In genomic region chr12:9284724-9285123, GRCh38 we compare ENCODE assay signal across 8 cellular contexts.
DNase-seq lines count a peak whose midpoint lies in the region; ATAC-seq and TF ChIP-seq lines count a peak whose summit lies in the region.
"Not testable (repeated sequence)": the region's sequence is repeated elsewhere in the genome, so short reads cannot be mapped to it uniquely, and the experiment has no call there.

No MANE protein-coding gene starts in this region.

- peak overlapping the region in 2 of 8 donors; percentile 83 to 98 for H3K27ac Mint-ChIP-seq in CD8-positive, alpha-beta memory T cell
- peak overlapping the region; percentile 88 for H3K27ac Mint-ChIP-seq in memory B cell
- peak overlapping the region; percentile 91 for H3K27ac Mint-ChIP-seq in stimulated activated memory B cell treated with anti-CD40 and anti-IgM and Interleukin-4, amounts not matched to agents 10 μg/mL and 1 μg/mL and 100 μg/mL, for 72 hours

- H3K9me2 ChIP-seq in OCI-LY1 (ENCODE audit: low read depth, low read length), result not testable (repeated sequence)

- not testable (repeated sequence) for H3K79me2 ChIP-seq in OCI-LY1 (ENCODE audit: insufficient read depth, low read length)

- POLR2A ChIA-PET in CD8-positive, alpha-beta memory T cell (lab: Charles Lee), result not testable (repeated sequence)

- TF ChIP-seq CTCF in OCI-LY1 (IDR thresholded peaks at IDR 0.05; ENCODE audit: low read length); coronary artery (IDR thresholded peaks at IDR 0.05): not testable (repeated sequence)

- CTCF ChIA-PET in CD8-positive, alpha-beta memory T cell (lab: Charles Lee), result not testable (repeated sequence)

- not testable (repeated sequence) for H3K27me3 Mint-ChIP-seq in CD8-positive, alpha-beta memory T cell; activated T-cell treated with anti-CD3 and anti-CD28 coated beads, Interleukin-2, amount 50 U/mL, for 4 hours (ENCODE audit: low read depth); memory B cell
- H3K27me3 Mint-ChIP-seq in stimulated activated memory B cell treated with anti-CD40 and anti-IgM and Interleukin-4, amounts not matched to agents 10 μg/mL and 1 μg/mL and 100 μg/mL, for 72 hours, result peaks cover 11% of the 10 kb centered on the region

- not testable (repeated sequence) for H3K36me3 ChIP-seq in CD8-positive, alpha-beta memory T cell (ENCODE audit: insufficient read depth, low read length); OCI-LY1 (ENCODE audit: insufficient read depth, low read length)

- peaks cover 7 to 16% (median 10%) of the 10 kb centered on the region in 3 donors for H3K4me1 Mint-ChIP-seq in CD8-positive, alpha-beta memory T cell
- not testable (repeated sequence) for H3K4me1 Mint-ChIP-seq in activated T-cell treated with anti-CD3 and anti-CD28 coated beads, Interleukin-2, amount 50 U/mL, for 4 hours (ENCODE audit: low read depth); memory B cell; stimulated activated memory B cell treated with anti-CD40 and anti-IgM and Interleukin-4, amounts not matched to agents 10 μg/mL and 1 μg/mL and 100 μg/mL, for 72 hours

- not testable (repeated sequence) for H3K4me1 ChIP-seq in CD8-positive, alpha-beta memory T cell (ENCODE audit: insufficient read depth, low read length); OCI-LY1 (ENCODE audit: insufficient read depth, low read length, severe bottlenecking)

- not testable (repeated sequence) for H4K20me1 ChIP-seq in OCI-LY1 (ENCODE audit: insufficient read depth, low read length)

- H3K4me3 ChIP-seq in CD8-positive, alpha-beta memory T cell (ENCODE audit: low read length), result not testable (repeated sequence)
- H3K4me3 ChIP-seq in OCI-LY1 (ENCODE audit: low read depth, low read length, poor library complexity, severe bottlenecking) (peak overlapping the region; percentile 72), coronary artery (peak overlapping the region; percentile 72)

- not testable (repeated sequence) for H3K9me3 Mint-ChIP-seq in CD8-positive, alpha-beta memory T cell; activated T-cell treated with anti-CD3 and anti-CD28 coated beads, Interleukin-2, amount 50 U/mL, for 4 hours; memory B cell; stimulated activated memory B cell treated with anti-CD40 and anti-IgM and Interleukin-4, amounts not matched to agents 10 μg/mL and 1 μg/mL and 100 μg/mL, for 72 hours

- ATAC-seq in GM19467 (IDR thresholded peaks at IDR 0.05; ENCODE audit: unreplicated experiment) (peak; percentile 10), HG03135 (IDR thresholded peaks at IDR 0.05; ENCODE audit: unreplicated experiment) (peak; percentile 17)
- not testable (repeated sequence) for ATAC-seq in activated T-cell treated with anti-CD3 and anti-CD28 coated beads, Interleukin-2, amount 50 U/mL, for 4 hours; memory B cell (ENCODE audit: low read depth); stimulated activated memory B cell treated with anti-CD40 and anti-IgM and Interleukin-4, amounts not matched to agents 10 μg/mL and 1 μg/mL and 100 μg/mL, for 72 hours

- H3K4me3 Mint-ChIP-seq in CD8-positive, alpha-beta memory T cell, result peak overlapping the region in 6 of 7 donors; percentile 28 to 98 (median 96)
- peak overlapping the region; percentile 91 for H3K4me3 Mint-ChIP-seq in activated T-cell treated with anti-CD3 and anti-CD28 coated beads, Interleukin-2, amount 50 U/mL, for 4 hours
- peak overlapping the region; percentile 98 for H3K4me3 Mint-ChIP-seq in memory B cell
- H3K4me3 Mint-ChIP-seq in stimulated activated memory B cell treated with anti-CD40 and anti-IgM and Interleukin-4, amounts not matched to agents 10 μg/mL and 1 μg/mL and 100 μg/mL, for 72 hours, result peak overlapping the region; percentile 97

- peak overlapping the region; percentile 64; the same call in 1 of the 2 replicates for H3K9ac ChIP-seq in OCI-LY1 (ENCODE audit: low read length)

- H3K27me3 ChIP-seq in CD8-positive, alpha-beta memory T cell (ENCODE audit: insufficient read depth, low read length, poor library complexity, severe bottlenecking); OCI-LY1 (ENCODE audit: insufficient read depth, low read length): not testable (repeated sequence)

- not testable (repeated sequence) for H3K36me3 Mint-ChIP-seq in CD8-positive, alpha-beta memory T cell; activated T-cell treated with anti-CD3 and anti-CD28 coated beads, Interleukin-2, amount 50 U/mL, for 4 hours (ENCODE audit: insufficient read depth); memory B cell; stimulated activated memory B cell treated with anti-CD40 and anti-IgM and Interleukin-4, amounts not matched to agents 10 μg/mL and 1 μg/mL and 100 μg/mL, for 72 hours

- not testable (repeated sequence) for H2AFZ ChIP-seq in OCI-LY1 (ENCODE audit: low read length)

- H3K4me2 ChIP-seq in OCI-LY1 (ENCODE audit: low read length), result peak overlapping the region; percentile 65

- DNase-seq in CD8-positive, alpha-beta memory T cell; activated T-cell treated with anti-CD3 and anti-CD28 coated beads, Interleukin-2, amount 50 U/mL, for 4 hours; coronary artery (ENCODE audit: low spot score); memory B cell (ENCODE audit: low spot score in 2 of 2): not testable (repeated sequence)

- H3K27ac ChIP-seq in CD8-positive, alpha-beta memory T cell (ENCODE audit: low read depth, low read length); OCI-LY1 (ENCODE audit: low read depth, low read length, poor library complexity, severe bottlenecking); coronary artery: not testable (repeated sequence)

- not testable (repeated sequence) for H3F3A ChIP-seq in OCI-LY1 (ENCODE audit: insufficient read depth, low read length)

- not testable (repeated sequence) for H3K9me3 ChIP-seq in CD8-positive, alpha-beta memory T cell (ENCODE audit: low read length); OCI-LY1 (ENCODE audit: low read length)
